ENCODE assay signal across 22 cellular contexts in the genomic region with DNA sequence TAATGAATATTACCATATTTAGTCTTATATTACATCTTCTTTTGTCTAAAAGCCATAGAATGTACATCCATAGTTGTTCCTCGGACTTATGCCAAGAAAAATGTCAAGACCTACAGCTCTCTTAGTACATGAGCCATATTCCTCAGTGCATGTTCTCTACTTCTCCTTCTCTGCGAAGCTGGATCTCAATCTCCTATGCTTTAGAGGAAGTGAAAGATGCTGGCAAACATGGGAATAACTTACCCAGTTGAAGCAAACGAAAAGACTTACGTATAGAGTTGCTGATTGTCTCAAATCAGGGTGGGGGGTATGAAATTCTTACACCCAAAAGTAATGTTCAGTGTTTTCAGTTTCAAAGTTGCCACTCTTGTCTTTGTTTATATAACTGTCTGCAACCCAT. TPM values are rescaled to one million over a fixed set of nuclear protein-coding genes. Genes with fewer than 3 reads are reported as not detected.
"Had no signal": no experiment of that assay in that cellular context is flagged by ENCODE, and none has a peak within 500 bp of the region (broad histone marks: within the 10 kb centered on the region; RNA-seq: fewer than 3 reads in every experiment).

No MANE protein-coding gene starts in this region.

- H3K4me3 ChIP-seq: heart left ventricle, tibial nerve had no signal

- H3K4me1 ChIP-seq: heart left ventricle, parathyroid adenoma had no signal

- ATAC-seq: activated T-cell treated with anti-CD3 and anti-CD28 coated beads, Interleukin-2, amount 50 U/mL, for 4 hours; heart left ventricle had no signal

- H3K27ac Mint-ChIP-seq: activated CD4-positive, alpha-beta memory T cell treated with anti-CD3 and anti-CD28 coated beads, Interleukin-2, amount 10 ng/mL, durations not matched to agents 7 days and 5 days; T-helper 2 cell treated with Interferon-gamma antibody and Interleukin-4, amounts not matched to agents 5 μg/mL and 100 μg/mL, for 36 hours had no signal

- H3K79me2 ChIP-seq: parathyroid adenoma had no signal

- H2AFZ ChIP-seq: parathyroid adenoma had no signal

- H3K9me3 Mint-ChIP-seq: activated CD4-positive, alpha-beta memory T cell treated with anti-CD3 and anti-CD28 coated beads, Interleukin-2, amount 10 ng/mL, durations not matched to agents 7 days and 5 days; activated T-cell treated with anti-CD3 and anti-CD28 coated beads, Interleukin-2, amount 50 U/mL, for 4 hours; T-helper 2 cell treated with Interferon-gamma antibody and Interleukin-4, amounts not matched to agents 5 μg/mL and 100 μg/mL, for 36 hours had no signal

- H3K9me3 ChIP-seq: tibial nerve had no signal

- H3K9ac ChIP-seq: parathyroid adenoma had no signal

- H3K4me3 Mint-ChIP-seq: activated CD4-positive, alpha-beta memory T cell treated with anti-CD3 and anti-CD28 coated beads, Interleukin-2, amount 10 ng/mL, durations not matched to agents 7 days and 5 days; activated T-cell treated with anti-CD3 and anti-CD28 coated beads, Interleukin-2, amount 50 U/mL, for 4 hours; T-helper 2 cell treated with Interferon-gamma antibody and Interleukin-4, amounts not matched to agents 5 μg/mL and 100 μg/mL, for 36 hours had no signal

- H3K4me1 Mint-ChIP-seq: activated CD4-positive, alpha-beta memory T cell treated with anti-CD3 and anti-CD28 coated beads, Interleukin-2, amount 10 ng/mL, durations not matched to agents 7 days and 5 days had no signal

- H3K27me3 Mint-ChIP-seq: activated CD4-positive, alpha-beta memory T cell treated with anti-CD3 and anti-CD28 coated beads, Interleukin-2, amount 10 ng/mL, durations not matched to agents 7 days and 5 days had no signal

- H3K27me3 ChIP-seq: heart left ventricle, tibial nerve had no signal

- DNase-seq: activated CD4-positive, alpha-beta memory T cell treated with anti-CD3 and anti-CD28 coated beads, Interleukin-2, amount 10 ng/mL, durations not matched to agents 7 days and 5 days; activated effector memory CD4-positive, alpha-beta T cell treated with Interleukin-2 at 50 U/mL for 16 hours; activated naive CD4-positive, alpha-beta T cell treated with anti-CD3 and anti-CD28 coated beads, Interleukin-2, amount 50 U/mL, for 16 hours; activated T-cell treated with anti-CD3 and anti-CD28 coated beads, Interleukin-2, amount 50 U/mL, for 4 hours; heart left ventricle; islet precursor cell; stimulated activated CD4-positive, alpha-beta T cell treated with anti-CD3 and anti-CD28 coated beads, Interleukin-15, amount 100 ng/mL, for 24 hours; stimulated activated CD4-positive, alpha-beta T cell treated with anti-CD3 and anti-CD28 coated beads, Interleukin-4, amount 100 ng/mL, for 1 hour; stimulated activated naive CD4-positive, alpha-beta T cell had no signal

- H3K27ac ChIP-seq: heart left ventricle, parathyroid adenoma, tibial nerve, VCaP had no signal

RNA-seq across cellular contexts. Expression of gene OR13G1, which starts 32.7 kb away (rescaled TPM):
- total RNA-seq: activated CD4-positive, alpha-beta memory T cell treated with anti-CD3 and anti-CD28 coated beads, Interleukin-2, amount 10 ng/mL, durations not matched to agents 7 days and 5 days; activated T-cell treated with anti-CD3 and anti-CD28 coated beads, Interleukin-2, amount 50 U/mL, for 4 hours; astrocyte; bronchial epithelial cell; cerebellum; dermis microvascular lymphatic vessel endothelial cell; epithelial cell of proximal tubule; frontal cortex; heart left ventricle; lung microvascular endothelial cell; skeletal muscle tissue; subcutaneous adipose tissue; tibial nerve had no signal

RNA-seq across cellular contexts. Expression of gene OR2G3, which starts 41.5 kb away (rescaled TPM):
- total RNA-seq: activated CD4-positive, alpha-beta memory T cell treated with anti-CD3 and anti-CD28 coated beads, Interleukin-2, amount 10 ng/mL, durations not matched to agents 7 days and 5 days; activated T-cell treated with anti-CD3 and anti-CD28 coated beads, Interleukin-2, amount 50 U/mL, for 4 hours; astrocyte; bronchial epithelial cell; cerebellum; dermis microvascular lymphatic vessel endothelial cell; epithelial cell of proximal tubule; frontal cortex; heart left ventricle; lung microvascular endothelial cell; skeletal muscle tissue; subcutaneous adipose tissue; tibial nerve had no signal

RNA-seq across cellular contexts. Expression of gene OR2G2, which starts 58.7 kb away (rescaled TPM):
- total RNA-seq: activated CD4-positive, alpha-beta memory T cell treated with anti-CD3 and anti-CD28 coated beads, Interleukin-2, amount 10 ng/mL, durations not matched to agents 7 days and 5 days; activated T-cell treated with anti-CD3 and anti-CD28 coated beads, Interleukin-2, amount 50 U/mL, for 4 hours; astrocyte; bronchial epithelial cell; cerebellum; dermis microvascular lymphatic vessel endothelial cell; epithelial cell of proximal tubule; frontal cortex; heart left ventricle; lung microvascular endothelial cell; skeletal muscle tissue; subcutaneous adipose tissue; tibial nerve had no signal
